ENCODE assay signal across 1 cellular context in genomic region chr3:45656575-45657363, GRCh38.
TF ChIP-seq lines count a peak whose summit lies in the region.

No MANE protein-coding gene starts in this region.

TF ChIP-seq in HepG2, 621 proteins besides CTCF, POLR2A, EP300 and RAD21 (continued from another document and continues in another):
- no peak for TF ChIP-seq NFAT5 (CRISPR knock-in tag; IDR thresholded peaks at IDR 0.05)
- no peak for TF ChIP-seq SRSF4 (IDR thresholded peaks at IDR 0.05; ENCODE audit: low read depth, low read length, poor library complexity, severe bottlenecking)
- no peak for TF ChIP-seq NFIC (IDR thresholded peaks at IDR 0.05; ENCODE audit: low read length)
- no peak for TF ChIP-seq ZNF891 (CRISPR knock-in tag; IDR thresholded peaks at IDR 0.05)
- no peak for TF ChIP-seq RXRA (CRISPR knock-in tag; IDR thresholded peaks at IDR 0.05)
- no peak for TF ChIP-seq ZFP91 (CRISPR knock-in tag; IDR thresholded peaks at IDR 0.05; ENCODE audit: borderline replicate concordance)
- no peak for TF ChIP-seq U2AF2 (IDR thresholded peaks at IDR 0.05; ENCODE audit: low read depth, low read length)
- TF ChIP-seq SAFB2 (CRISPR knock-in tag; IDR thresholded peaks at IDR 0.05; ENCODE audit: borderline replicate concordance, low read depth) = no peak
- TF ChIP-seq CREB1 (IDR thresholded peaks at IDR 0.05) = no peak
- no peak for TF ChIP-seq CREB1 (CRISPR knock-in tag; IDR thresholded peaks at IDR 0.05)
- TF ChIP-seq ZBTB43 (CRISPR knock-in tag; conservative IDR thresholded peaks at IDR 0.05) = no peak
- no peak for TF ChIP-seq ZNF709 (CRISPR knock-in tag; IDR thresholded peaks at IDR 0.05)
- TF ChIP-seq CAMTA2 (CRISPR knock-in tag; IDR thresholded peaks at IDR 0.05; ENCODE audit: borderline replicate concordance) = no peak
- no peak for TF ChIP-seq UBTF (CRISPR knock-in tag; IDR thresholded peaks at IDR 0.05)
- no peak for TF ChIP-seq DZIP1 (CRISPR knock-in tag; IDR thresholded peaks at IDR 0.05)
- TF ChIP-seq ATF4 (CRISPR knock-in tag; IDR thresholded peaks at IDR 0.05) = no peak
- no peak for TF ChIP-seq SYNCRIP (IDR thresholded peaks at IDR 0.05; ENCODE audit: insufficient read depth, low read depth, low read length)
- TF ChIP-seq ZXDC (CRISPR knock-in tag; IDR thresholded peaks at IDR 0.05) = no peak
- no peak for TF ChIP-seq HDAC6 (IDR thresholded peaks at IDR 0.05; ENCODE audit: low read depth, low read length)
- no peak for TF ChIP-seq NFKBIZ (CRISPR knock-in tag; IDR thresholded peaks at IDR 0.05)
- no peak for TF ChIP-seq IRF1 (CRISPR knock-in tag; IDR thresholded peaks at IDR 0.05; ENCODE audit: low read depth)
- no peak for TF ChIP-seq ZNF333 (CRISPR knock-in tag; IDR thresholded peaks at IDR 0.05; ENCODE audit: borderline replicate concordance)
- TF ChIP-seq PRDM10 (CRISPR knock-in tag; IDR thresholded peaks at IDR 0.05; ENCODE audit: low read depth) = 0 out of 2 replicates have a peak, but pooled peaks have one; percentile 42
- no peak for TF ChIP-seq ZNF503 (CRISPR knock-in tag; IDR thresholded peaks at IDR 0.05)
- no peak for TF ChIP-seq ZNF737 (CRISPR knock-in tag; IDR thresholded peaks at IDR 0.05; ENCODE audit: borderline replicate concordance)
- no peak for TF ChIP-seq ZNF253 (CRISPR knock-in tag; IDR thresholded peaks at IDR 0.05; ENCODE audit: borderline replicate concordance)
- no peak for TF ChIP-seq ZSCAN31 (CRISPR knock-in tag; IDR thresholded peaks at IDR 0.05; ENCODE audit: low read depth)
